ENCODE assay signal across 18 cellular contexts in the genomic region with DNA sequence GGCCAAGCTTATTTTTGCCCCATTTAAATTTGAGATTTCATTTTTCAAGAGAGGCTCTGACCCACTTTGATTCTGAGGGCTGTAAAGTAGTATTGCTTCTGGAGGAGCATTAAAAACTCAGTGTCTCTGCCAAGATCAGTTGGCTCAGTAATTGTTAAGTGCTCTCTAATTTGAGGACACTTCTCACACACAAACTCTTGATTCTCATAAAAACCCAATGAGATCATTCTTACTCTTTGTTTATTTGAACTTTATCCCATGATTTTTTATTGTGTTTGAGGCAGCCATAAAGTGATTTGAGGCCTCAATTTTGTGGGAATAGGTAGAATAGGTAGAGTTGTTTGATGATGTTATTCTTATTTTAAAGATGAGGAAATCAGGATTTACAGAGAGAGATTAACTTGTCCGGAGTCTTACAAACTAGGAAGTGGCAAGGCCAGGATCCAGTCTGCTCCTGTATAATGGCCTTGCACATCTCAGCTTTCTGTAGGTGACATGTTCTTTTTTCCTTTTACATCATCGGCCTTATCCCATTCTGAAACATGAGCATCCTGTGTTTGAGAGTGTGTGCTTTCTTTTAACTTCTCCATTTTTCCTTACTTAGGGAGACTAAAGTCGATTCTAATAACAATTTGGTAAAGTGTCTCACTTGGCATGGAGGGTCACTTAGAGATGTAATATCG.
DNase-seq lines count a peak whose midpoint lies in the region; ATAC-seq and TF ChIP-seq lines count a peak whose summit lies in the region.
"Had no signal": no experiment of that assay in that cellular context is flagged by ENCODE, and none has a peak within 500 bp of the region (broad histone marks: within the 10 kb centered on the region; RNA-seq: fewer than 3 reads in every experiment).

No MANE protein-coding gene starts in this region.

- WGBS in lung, 2 donors: 68 to 84% methylated on average over 4 of the region's 4 CpGs
- WGBS in upper lobe of left lung, 2 donors: 68 to 77% methylated on average over 4 of the region's 4 CpGs

- no peak overlapping the region for H3K4me3 ChIP-seq in colonic mucosa
- no peak overlapping the region for H3K4me3 ChIP-seq in lung
- H3K4me3 ChIP-seq in upper lobe of left lung: no peak overlapping the region
- H3K4me3 ChIP-seq in breast epithelium: no peak overlapping the region
- H3K4me3 ChIP-seq: BLaER1 treated with 17β-estradiol and CSF1 and Interleukin-3, amounts not matched to agents 10 nM and 100 nM; SJSA1; skin epidermis; testis had no signal

- intact Hi-C loops in colonic mucosa (cut with DNase I) (loop anchor here (10.0 kb wide), 1 partner anchor 223 kb away; no protein-coding TSS in a partner anchor), breast epithelium (cut with DNase I; ENCODE audit: low total_unique reads) (no loop called here)

- no peaks in the 10 kb centered on the region for H3K27me3 ChIP-seq in colonic mucosa
- no peaks in the 10 kb centered on the region for H3K27me3 ChIP-seq in lung (ENCODE audit: control insufficient read depth, insufficient read depth)
- no peaks in the 10 kb centered on the region for H3K27me3 ChIP-seq in upper lobe of left lung
- no peaks in the 10 kb centered on the region for H3K27me3 ChIP-seq in breast epithelium
- H3K27me3 ChIP-seq: BLaER1 treated with 17β-estradiol and CSF1 and Interleukin-3, amounts not matched to agents 10 nM and 100 nM; SJSA1; testis had no signal

- peak; percentile 42 for ATAC-seq in lung (ENCODE audit: insufficient read depth, low FRiP score)
- peak in 1 of 2 donors; percentile 48 for ATAC-seq in upper lobe of left lung (ENCODE audit: low FRiP score in 2 of 2)
- ATAC-seq in HG03280 (IDR thresholded peaks at IDR 0.05; ENCODE audit: unreplicated experiment): no peak
- ATAC-seq: activated CD4-positive, CD25-positive, alpha-beta regulatory T cell treated with anti-CD3 and anti-CD28 coated beads, Interleukin-2, amount 50 U/mL, for 24 hours; activated T-helper 17 cell treated with anti-CD3 and anti-CD28 coated beads, Interleukin-2, amount 50 U/mL, for 72 hours had no signal

- H3K4me1 ChIP-seq in colonic mucosa: no peaks in the 10 kb centered on the region
- H3K4me1 ChIP-seq in lung (ENCODE audit: control insufficient read depth in 2 of 2, insufficient read depth in 2 of 2, low read length in 2 of 2): peaks cover 0 to 49% of the 10 kb centered on the region in 2 donors
- H3K4me1 ChIP-seq in upper lobe of left lung: peaks cover 0 to 15% (median 5%) of the 10 kb centered on the region in 4 donors
- no peaks in the 10 kb centered on the region for H3K4me1 ChIP-seq in breast epithelium
- H3K4me1 ChIP-seq: SJSA1, testis had no signal

- TF ChIP-seq EP300 in upper lobe of left lung (IDR thresholded peaks at IDR 0.05): peak in 1 of 4 donors; percentile 74

- H3K9me3 ChIP-seq in colonic mucosa (no peaks in the 10 kb centered on the region), lung (ENCODE audit: control insufficient read depth in 2 of 2, insufficient read depth in 1 of 2, low read length in 1 of 2) (no peaks in the 10 kb centered on the region), upper lobe of left lung (no peaks in the 10 kb centered on the region), breast epithelium (no peaks in the 10 kb centered on the region)
- H3K9me3 ChIP-seq: BLaER1 treated with 17β-estradiol and CSF1 and Interleukin-3, amounts not matched to agents 10 nM and 100 nM; SJSA1; testis had no signal

- TF ChIP-seq POLR2A in upper lobe of left lung (IDR thresholded peaks at IDR 0.05) (no peak), breast epithelium (IDR thresholded peaks at IDR 0.05) (no peak)

- H3K9ac ChIP-seq in colonic mucosa (ENCODE audit: low read depth in 2 of 2, low read length in 2 of 2): peak overlapping the region in 1 of 2 donors; percentile 35
- H3K9ac ChIP-seq: BLaER1 treated with 17β-estradiol and CSF1 and Interleukin-3, amounts not matched to agents 10 nM and 100 nM had no signal

- peak overlapping the region; percentile 30 for H3K27ac ChIP-seq in colonic mucosa
- peak overlapping the region in 1 of 2 donors; percentile 9 for H3K27ac ChIP-seq in lung (ENCODE audit: low read depth in 1 of 2, low read length in 1 of 2)
- H3K27ac ChIP-seq in upper lobe of left lung: peak overlapping the region in 3 of 4 donors; percentile 5 to 53 (median 42)
- H3K27ac ChIP-seq in breast epithelium: no peak overlapping the region
- H3K27ac ChIP-seq: BLaER1 treated with 17β-estradiol and CSF1 and Interleukin-3, amounts not matched to agents 10 nM and 100 nM; SJSA1; skin epidermis; testis had no signal

- H3K36me3 ChIP-seq in colonic mucosa: no peaks in the 10 kb centered on the region
- no peaks in the 10 kb centered on the region for H3K36me3 ChIP-seq in lung (ENCODE audit: control insufficient read depth in 2 of 2, insufficient read depth in 2 of 2, low read length in 2 of 2)
- H3K36me3 ChIP-seq in upper lobe of left lung: no peaks in the 10 kb centered on the region
- H3K36me3 ChIP-seq in breast epithelium: no peaks in the 10 kb centered on the region
- H3K36me3 ChIP-seq: BLaER1 treated with 17β-estradiol and CSF1 and Interleukin-3, amounts not matched to agents 10 nM and 100 nM; SJSA1 had no signal

- DNase-seq in NCI-H187 treated with DMSO at 0.1 percent for 48 hours (lab: John Stamatoyannopoulos, UW) (peak; percentile 51), NCI-H187 (lab: John Stamatoyannopoulos, UW) (no peak), colonic mucosa (peak; percentile 48), lung (ENCODE audit: low spot score) (no peak), upper lobe of left lung (no peak), NCI-H2107 (lab: John Stamatoyannopoulos, UW) (no peak), breast epithelium (ENCODE audit: low spot score in 2 of 2) (no peak)
- DNase-seq: kidney glomerular epithelial cell; NCI-H446 treated with DMSO at 0.1 percent for 48 hours; stimulated activated CD4-positive, alpha-beta T cell treated with anti-CD3 and anti-CD28 coated beads, Interleukin-4, amount 100 ng/mL, for 4 hours; stimulated activated CD8-positive, alpha-beta memory T cell treated with anti-CD3 and anti-CD28 coated beads, Interleukin-4, amount 100 ng/mL, for 48 hours; testis had no signal

- TF ChIP-seq CTCF in colonic mucosa (IDR thresholded peaks at IDR 0.05): no peak
- no peak for TF ChIP-seq CTCF in lung (IDR thresholded peaks at IDR 0.05; ENCODE audit: control extremely low read depth, extremely low read depth)
- TF ChIP-seq CTCF in upper lobe of left lung (IDR thresholded peaks at IDR 0.05): no peak
- TF ChIP-seq CTCF in breast epithelium (IDR thresholded peaks at IDR 0.05): no peak

Comparison
In these comparisons a context has a peak if more than half of its experiments do, and no peak if none do; other contexts are left out.
1. DNase-seq: peak in NCI-H187 treated with DMSO at 0.1 percent for 48 hours (single experiment) and colonic mucosa (single experiment); none in NCI-H187 (0 of 2), lung (single experiment), upper lobe of left lung (0 of 2), NCI-H2107 (single experiment) and breast epithelium (0 of 2).
2. H3K27ac ChIP-seq: peak in colonic mucosa (single experiment) and upper lobe of left lung (3 of 4); none in breast epithelium (0 of 2).